Comparison of ENCODE assay signal across 17 cellular contexts in genomic region chr13:75587679-75588078, GRCh38. TPM values are rescaled to one million over a fixed set of nuclear protein-coding genes. Genes with fewer than 3 reads are reported as not detected.
DNase-seq lines count a peak whose midpoint lies in the region; ATAC-seq, FAIRE-seq and TF ChIP-seq lines count a peak whose summit lies in the region.
"Had no signal": no experiment of that assay in that cellular context is flagged by ENCODE, and none has a peak within 500 bp of the region (broad histone marks: within the 10 kb centered on the region; RNA-seq: fewer than 3 reads in every experiment).

No MANE protein-coding gene starts in this region.

- FAIRE-seq in H54 (lab: Jason Lieb, UNC) = peak; percentile 77
- FAIRE-seq in HepG2 (lab: Jason Lieb, UNC) = peak; percentile 36
- FAIRE-seq: colon had no signal

- in situ Hi-C loops in HepG2 (cut with HindIII; ENCODE audit: extremely low pct_ligation_motif_present, low pct_unique_long_range_greater_than_20kb) = no loop called here
- in situ Hi-C loops in KBM-7 (cut with MboI; ENCODE audit: low pct_unique_long_range_greater_than_20kb, low sequenced_read_pairs) = no loop called here

- TF ChIP-seq EP300 in HepG2 (IDR thresholded peaks at IDR 0.05; ENCODE audit: low read depth in 2 of 2, low read length in 2 of 2) (no peak), HepG2 (CRISPR knock-in tag; IDR thresholded peaks at IDR 0.05; ENCODE audit: borderline replicate concordance) (no peak)

- no peak overlapping the region for H2AFZ ChIP-seq in HepG2 (ENCODE audit: low read length)

- TF ChIP-seq CTCF in NB4 (IDR thresholded peaks at IDR 0.05; ENCODE audit: low read depth, low read length) (no peak), HepG2 (CRISPR knock-in tag; IDR thresholded peaks at IDR 0.05) (no peak)

- H3K4me1 Mint-ChIP-seq in central memory CD8-positive, alpha-beta T cell = no peaks in the 10 kb centered on the region

- H3K79me2 ChIP-seq in HepG2 (ENCODE audit: insufficient read depth, low read length) = no peaks in the 10 kb centered on the region

- TF ChIP-seq RAD21 in HepG2 (CRISPR knock-in tag; IDR thresholded peaks at IDR 0.05) = no peak

- WGBS in HepG2 (ENCODE audit: low lambda C conversion rate) = 81% methylated on average over 1 of the region's 1 CpG

- no peak overlapping the region for H3K27ac ChIP-seq in HepG2 (ENCODE audit: extremely low read length, insufficient read depth, low read length)
- H3K27ac ChIP-seq: epithelial cell of prostate, left lung, vagina had no signal

- H3K9me3 ChIP-seq in HepG2 (ENCODE audit: low read length) = no peaks in the 10 kb centered on the region
- H3K9me3 ChIP-seq: BE2C, vagina had no signal

- no peak overlapping the region for H3K4me2 ChIP-seq in HepG2 (ENCODE audit: low read depth, low read length)

- intact Hi-C loops in HepG2 (cut with micrococcal nuclease; ENCODE audit: unreplicated experiment) = no loop called here

- CTCF ChIA-PET in HepG2 (lab: Yijun Ruan, JAX; ENCODE audit: low intra/inter-chr PET ratio, low total read pairs) = no interaction called here

- no peak overlapping the region for H3K4me3 Mint-ChIP-seq in central memory CD8-positive, alpha-beta T cell
- H3K4me3 Mint-ChIP-seq: activated CD8-positive, alpha-beta T cell treated with anti-CD3 and anti-CD28 coated beads, Interleukin-2, amount 10 ng/mL, durations not matched to agents 7 days and 5 days; naive B cell had no signal

- no peak overlapping the region for H3K9ac ChIP-seq in HepG2 (ENCODE audit: insufficient read depth, low read depth, low read length)

- POLR2A ChIA-PET in HepG2 (lab: Yijun Ruan, JAX) = no interaction called here

- no peaks in the 10 kb centered on the region for H3K27me3 ChIP-seq in HepG2 (ENCODE audit: control insufficient read depth in 1 of 2, insufficient read depth in 2 of 2, low read length in 2 of 2)
- H3K27me3 ChIP-seq: BE2C, left lung, vagina had no signal

- BruUV-seq in HepG2 (replicated peaks; lab: Mats Ljungman, UMichigan) = no TSS peak

- ATAC-seq in central memory CD8-positive, alpha-beta T cell (replicated peaks; ENCODE audit: extremely low read depth, poor library complexity, severe bottlenecking) = no peak
- peak; percentile 82 for ATAC-seq in HepG2
- ATAC-seq: activated CD8-positive, alpha-beta T cell treated with anti-CD3 and anti-CD28 coated beads, Interleukin-2, amount 10 ng/mL, durations not matched to agents 7 days and 5 days; left lung had no signal

- H3K36me3 ChIP-seq in HepG2 (replicated peaks in 1 of 2; ENCODE audit: control insufficient read depth in 1 of 2, insufficient read depth in 2 of 2, low read length in 2 of 2) = peaks cover 0 to 8% of the 10 kb centered on the region in 2 experiments; a peak in 2 of 5 replicates

- TF ChIP-seq POLR2A in H54 (IDR thresholded peaks at IDR 0.05; ENCODE audit: low read depth, low read length) = no peak
- no peak for TF ChIP-seq POLR2A in NB4 (IDR thresholded peaks at IDR 0.05; ENCODE audit: extremely low read depth, insufficient read length)
- no peak for TF ChIP-seq POLR2A in HepG2 (IDR thresholded peaks at IDR 0.05; ENCODE audit: insufficient read depth in 1 of 2, low read depth in 2 of 2, low read length in 2 of 2)

- no peaks in the 10 kb centered on the region for H3K4me1 ChIP-seq in HepG2 (ENCODE audit: insufficient read depth, low read length)
- H3K4me1 ChIP-seq: BE2C, left lung, vagina had no signal

- no peak for DNase-seq in H54 (ENCODE audit: insufficient read length, low spot score)
- peak; percentile 13 for DNase-seq in NB4 (ENCODE audit: low read depth)
- no peak for DNase-seq in central memory CD8-positive, alpha-beta T cell (ENCODE audit: low spot score in 2 of 2)
- DNase-seq in HepG2 (ENCODE audit: low spot score) = peak; percentile 21
- no peak for DNase-seq in KBM-7
- no peak for DNase-seq in NCI-H128 (lab: John Stamatoyannopoulos, UW; ENCODE audit: unreplicated experiment)
- no peak for DNase-seq in NCI-H510A treated with DMSO at 0.1 percent for 48 hours (lab: John Stamatoyannopoulos, UW)
- DNase-seq: activated CD8-positive, alpha-beta T cell treated with anti-CD3 and anti-CD28 coated beads, Interleukin-2, amount 10 ng/mL, durations not matched to agents 7 days and 5 days; BE2C; Karpas-422; left lung; naive B cell; NCI-H187; posterior cingulate gyrus had no signal

- no peaks in the 10 kb centered on the region for H4K20me1 ChIP-seq in HepG2 (ENCODE audit: insufficient read depth, low read length)

- H3K4me3 ChIP-seq in NB4 (ENCODE audit: low read depth, low read length) (no peak overlapping the region), HepG2 (replicated peaks in 1 of 3; ENCODE audit: insufficient read depth in 1 of 3, low read depth in 2 of 3, low read length in 3 of 3) (no peak overlapping the region)
- H3K4me3 ChIP-seq: left lung, vagina had no signal

- no peaks in the 10 kb centered on the region for H3K27me3 Mint-ChIP-seq in central memory CD8-positive, alpha-beta T cell
- H3K27me3 Mint-ChIP-seq: naive B cell had no signal

- H3K27ac Mint-ChIP-seq in central memory CD8-positive, alpha-beta T cell (ENCODE audit: low read depth) = peak overlapping the region; percentile 9
- H3K27ac Mint-ChIP-seq: activated CD8-positive, alpha-beta T cell treated with anti-CD3 and anti-CD28 coated beads, Interleukin-2, amount 10 ng/mL, durations not matched to agents 7 days and 5 days had no signal

- H3K9me3 Mint-ChIP-seq in central memory CD8-positive, alpha-beta T cell = peaks cover 5% of the 10 kb centered on the region

- H3K36me3 Mint-ChIP-seq in central memory CD8-positive, alpha-beta T cell (ENCODE audit: insufficient read depth) = peaks cover 5% of the 10 kb centered on the region

RNA-seq across cellular contexts. Expression of gene UCHL3, which starts 38.1 kb away (rescaled TPM):
- 93.3 and 123 TPM in 2 replicates for total RNA-seq in HepG2 (2016; rRNA removed; fragmentation: Illumina TruSeq; extraction: Trizol)
- total RNA-seq in HepG2 (2016; cell fraction: cytosol; rRNA removed; fragmentation: Illumina TruSeq; extraction: Trizol; ENCODE audit: low read depth) = 82.5 and 87.8 TPM in 2 replicates
- total RNA-seq in HepG2 (2016; cell fraction: insoluble cytoplasmic fraction; rRNA removed; fragmentation: Illumina TruSeq; extraction: Trizol) = 92.3 and 138 TPM in 2 replicates
- total RNA-seq in HepG2 (2016; cell fraction: membrane; rRNA removed; fragmentation: Illumina TruSeq; extraction: Trizol) = 68.3 and 73.9 TPM in 2 replicates
- total RNA-seq in HepG2 (2016; cell fraction: nucleus; rRNA removed; fragmentation: Illumina TruSeq; extraction: Trizol) = 37.1 and 40.3 TPM in 2 replicates
- 31.1 and 36.2 TPM in 2 replicates for polyA plus RNA-seq in HepG2 (2011; rRNA removed)
- 15.7 and 23.5 TPM in 2 replicates for polyA plus RNA-seq in HepG2 (2011; cell fraction: cytosol; rRNA removed)
- 4.5 and 6.3 TPM in 2 replicates for polyA plus RNA-seq in HepG2 (2011; cell fraction: nucleus; rRNA removed)
- polyA plus RNA-seq in HepG2 (2012) = 33.4 and 35.9 TPM in 2 replicates
- 60.9 and 71.4 TPM in 2 replicates for polyA plus RNA-seq in HepG2 (2016; cell fraction: cytosol; fragmentation: Illumina TruSeq; extraction: Trizol; ENCODE audit: low read depth)
- polyA plus RNA-seq in HepG2 (2016; cell fraction: insoluble cytoplasmic fraction; fragmentation: Illumina TruSeq; extraction: Trizol; ENCODE audit: low read depth) = 138 and 144 TPM in 2 replicates
- polyA plus RNA-seq in HepG2 (2016; cell fraction: membrane; fragmentation: Illumina TruSeq; extraction: Trizol; ENCODE audit: low read depth) = 57.9 and 64.7 TPM in 2 replicates
- 53.6 and 63.6 TPM in 2 replicates for polyA plus RNA-seq in HepG2 (2016; cell fraction: nucleus; fragmentation: Illumina TruSeq; extraction: Trizol; ENCODE audit: insufficient read depth, low read depth)
- polyA minus RNA-seq in HepG2 (2011; rRNA and poly(A)+ RNA removed; ENCODE audit: low replicate concordance) = 2.7 and 5.8 TPM in 2 replicates
- polyA minus RNA-seq in HepG2 (2011; cell fraction: cytosol; rRNA and poly(A)+ RNA removed) = 10.5 and 16.3 TPM in 2 replicates
- 10.6 and 12.6 TPM in 2 replicates for polyA minus RNA-seq in HepG2 (2011; cell fraction: nucleus; rRNA and poly(A)+ RNA removed)

RNA-seq across cellular contexts. Expression of gene LMO7, which starts 48.5 kb away (rescaled TPM):
- total RNA-seq in HepG2 (2016; rRNA removed; fragmentation: Illumina TruSeq; extraction: Trizol) = 47.7 and 121 TPM in 2 replicates
- total RNA-seq in HepG2 (2016; cell fraction: cytosol; rRNA removed; fragmentation: Illumina TruSeq; extraction: Trizol; ENCODE audit: low read depth) = 14.4 and 17.3 TPM in 2 replicates
- 41.5 and 129 TPM in 2 replicates for total RNA-seq in HepG2 (2016; cell fraction: insoluble cytoplasmic fraction; rRNA removed; fragmentation: Illumina TruSeq; extraction: Trizol)
- 23.0 and 30.9 TPM in 2 replicates for total RNA-seq in HepG2 (2016; cell fraction: membrane; rRNA removed; fragmentation: Illumina TruSeq; extraction: Trizol)
- total RNA-seq in HepG2 (2016; cell fraction: nucleus; rRNA removed; fragmentation: Illumina TruSeq; extraction: Trizol) = 246 and 252 TPM in 2 replicates
- 31.4 and 34.0 TPM in 2 replicates for polyA plus RNA-seq in HepG2 (2011; rRNA removed)
- 9.1 and 11.5 TPM in 2 replicates for polyA plus RNA-seq in HepG2 (2011; cell fraction: cytosol; rRNA removed)
- 216 and 237 TPM in 2 replicates for polyA plus RNA-seq in HepG2 (2011; cell fraction: nucleus; rRNA removed)
- 50.1 and 98.6 TPM in 2 replicates for polyA plus RNA-seq in HepG2 (2012)
- 1.3 and 1.8 TPM in 2 replicates for polyA plus RNA-seq in HepG2 (2016; cell fraction: cytosol; fragmentation: Illumina TruSeq; extraction: Trizol; ENCODE audit: low read depth)
- polyA plus RNA-seq in HepG2 (2016; cell fraction: insoluble cytoplasmic fraction; fragmentation: Illumina TruSeq; extraction: Trizol; ENCODE audit: low read depth) = 21.5 and 26.6 TPM in 2 replicates
- polyA plus RNA-seq in HepG2 (2016; cell fraction: membrane; fragmentation: Illumina TruSeq; extraction: Trizol; ENCODE audit: low read depth) = 4.6 TPM in 2 replicates
- polyA plus RNA-seq in HepG2 (2016; cell fraction: nucleus; fragmentation: Illumina TruSeq; extraction: Trizol; ENCODE audit: insufficient read depth, low read depth) = 237 TPM in 2 replicates
- 45.7 and 74.9 TPM in 2 replicates for polyA minus RNA-seq in HepG2 (2011; rRNA and poly(A)+ RNA removed; ENCODE audit: low replicate concordance)
- 28.7 and 31.4 TPM in 2 replicates for polyA minus RNA-seq in HepG2 (2011; cell fraction: cytosol; rRNA and poly(A)+ RNA removed)
- 322 and 350 TPM in 2 replicates for polyA minus RNA-seq in HepG2 (2011; cell fraction: nucleus; rRNA and poly(A)+ RNA removed)

RNA-seq across cellular contexts. Expression of gene COMMD6, which starts 50.0 kb away (rescaled TPM):
- 97.0 and 110 TPM in 2 replicates for total RNA-seq in HepG2 (2016; rRNA removed; fragmentation: Illumina TruSeq; extraction: Trizol)
- 189 and 199 TPM in 2 replicates for total RNA-seq in HepG2 (2016; cell fraction: cytosol; rRNA removed; fragmentation: Illumina TruSeq; extraction: Trizol; ENCODE audit: low read depth)
- 92.2 and 119 TPM in 2 replicates for total RNA-seq in HepG2 (2016; cell fraction: insoluble cytoplasmic fraction; rRNA removed; fragmentation: Illumina TruSeq; extraction: Trizol)
- total RNA-seq in HepG2 (2016; cell fraction: membrane; rRNA removed; fragmentation: Illumina TruSeq; extraction: Trizol) = 218 and 223 TPM in 2 replicates
- total RNA-seq in HepG2 (2016; cell fraction: nucleus; rRNA removed; fragmentation: Illumina TruSeq; extraction: Trizol) = 34.9 and 44.4 TPM in 2 replicates
- polyA plus RNA-seq in HepG2 (2011; rRNA removed) = 163 and 164 TPM in 2 replicates
- polyA plus RNA-seq in HepG2 (2011; cell fraction: cytosol; rRNA removed) = 22.4 and 31.7 TPM in 2 replicates
- polyA plus RNA-seq in HepG2 (2011; cell fraction: nucleus; rRNA removed) = 6.4 and 12.7 TPM in 2 replicates
- polyA plus RNA-seq in HepG2 (2012) = 161 TPM in 2 replicates
- polyA plus RNA-seq in HepG2 (2016; cell fraction: cytosol; fragmentation: Illumina TruSeq; extraction: Trizol; ENCODE audit: low read depth) = 256 and 272 TPM in 2 replicates
- 122 and 128 TPM in 2 replicates for polyA plus RNA-seq in HepG2 (2016; cell fraction: insoluble cytoplasmic fraction; fragmentation: Illumina TruSeq; extraction: Trizol; ENCODE audit: low read depth)
- 231 and 243 TPM in 2 replicates for polyA plus RNA-seq in HepG2 (2016; cell fraction: membrane; fragmentation: Illumina TruSeq; extraction: Trizol; ENCODE audit: low read depth)
- polyA plus RNA-seq in HepG2 (2016; cell fraction: nucleus; fragmentation: Illumina TruSeq; extraction: Trizol; ENCODE audit: insufficient read depth, low read depth) = 58.8 and 75.2 TPM in 2 replicates
- polyA minus RNA-seq in HepG2 (2011; rRNA and poly(A)+ RNA removed; ENCODE audit: low replicate concordance) = 19.3 and 31.6 TPM in 2 replicates
- polyA minus RNA-seq in HepG2 (2011; cell fraction: cytosol; rRNA and poly(A)+ RNA removed) = 7.7 and 9.1 TPM in 2 replicates
- 8.2 and 11.2 TPM in 2 replicates for polyA minus RNA-seq in HepG2 (2011; cell fraction: nucleus; rRNA and poly(A)+ RNA removed)

Comparison
In these comparisons a context has a peak if more than half of its experiments do, and no peak if none do; other contexts are left out.
1. DNase-seq: peak in NB4 (single experiment) and HepG2 (single experiment); none in H54 (single experiment), central memory CD8-positive, alpha-beta T cell (0 of 2), KBM-7 (single experiment), NCI-H128 (single experiment) and NCI-H510A treated with DMSO at 0.1 percent for 48 hours (single experiment).